17 cellular contexts compared by ENCODE assay signal in genomic region chr1:221574529-221574928, GRCh38.
DNase-seq lines count a peak whose midpoint lies in the region; ATAC-seq and TF ChIP-seq lines count a peak whose summit lies in the region.
"Had no signal": no experiment of that assay in that cellular context is flagged by ENCODE, and none has a peak within 500 bp of the region (broad histone marks: within the 10 kb centered on the region; RNA-seq: fewer than 3 reads in every experiment).

No MANE protein-coding gene starts in this region.

- H3K27me3 Mint-ChIP-seq in endothelial cell (ENCODE audit: unreplicated experiment): no peaks in the 10 kb centered on the region

- peak overlapping the region; percentile 81; the same call in 1 of the 2 replicates for H3K18ac ChIP-seq in IMR-90 (ENCODE audit: low read depth, low read length)

- no peak overlapping the region for H2AFZ ChIP-seq in IMR-90 (replicated peaks; ENCODE audit: low read length, poor library complexity)

- no TSS peak for BruUV-seq in IMR-90 (replicated peaks; lab: Mats Ljungman, UMichigan)

- no peak for TF ChIP-seq RAD21 in IMR-90 (IDR thresholded peaks at IDR 0.05; ENCODE audit: low read length)

- dilution Hi-C loops in IMR-90 (cut with HindIII; ENCODE audit: low sequenced_read_pairs, unreplicated experiment): no loop called here

- no peaks in the 10 kb centered on the region for H3K36me3 Mint-ChIP-seq in endothelial cell (ENCODE audit: low read depth, unreplicated experiment)

- H4K8ac ChIP-seq in IMR-90 (ENCODE audit: low read depth in 2 of 2, low read length in 2 of 2): peak overlapping the region; percentile 25 to 79; a peak in 2 of 4 replicates

- no peaks in the 10 kb centered on the region for H3K27me3 ChIP-seq in IMR-90 (ENCODE audit: control insufficient read depth, insufficient read depth, low read length)
- H3K27me3 ChIP-seq in body of pancreas: no peaks in the 10 kb centered on the region

- no CpG with 5 or more reads among the region's 2 CpGs for WGBS in IMR-90 (ENCODE audit: extremely low coverage in 2 of 2, insufficient read length in 1 of 2), 2 experiments
- WGBS in body of pancreas, 2 donors: 80 to 86% methylated on average over 2 of the region's 2 CpGs

- peak overlapping the region; percentile 57; the same call in 1 of the 2 replicates for H4K5ac ChIP-seq in IMR-90 (ENCODE audit: low read depth, low read length)

- H3K79me1 ChIP-seq in IMR-90 (ENCODE audit: low read depth in 1 of 2, low read length in 2 of 2): no peaks in the 10 kb centered on the region

- CTCF ChIA-PET in IMR-90 (lab: Yijun Ruan, JAX): interaction anchor here (0.6 to 1.5 kb wide), 4 partner anchors 9 to 810 kb away, joined by 3 to 4 read pairs (median 4); no protein-coding TSS in a partner anchor

- peak; percentile 55 for ATAC-seq in IMR-90 (ENCODE audit: low read depth)
- peak; percentile 57 for ATAC-seq in body of pancreas

- H3K4me1 ChIP-seq in IMR-90 (ENCODE audit: control insufficient read depth, insufficient read depth, low read length) (peaks cover 6% of the 10 kb centered on the region), body of pancreas (peaks cover 22% of the 10 kb centered on the region)

- H3K27ac ChIP-seq in IMR-90 (ENCODE audit: insufficient read depth, low read length) (no peak overlapping the region), body of pancreas (peak overlapping the region in 1 of 4 donors; percentile 5)
- H3K27ac ChIP-seq: C4-2B had no signal

- H3K4me3 ChIP-seq in IMR-90 (ENCODE audit: insufficient read depth, low read depth, low read length): no peak overlapping the region
- H3K4me3 ChIP-seq in body of pancreas: no peak overlapping the region

- H3K14ac ChIP-seq in IMR-90 (replicated peaks; ENCODE audit: low read depth, low read length): peak overlapping the region; percentile 55; the same call in 1 of the 2 replicates

- peak overlapping the region; percentile 99 for H2BK120ac ChIP-seq in IMR-90 (ENCODE audit: low read depth, low read length)

- H2AK9ac ChIP-seq in IMR-90 (replicated peaks; ENCODE audit: low read depth, low read length, poor library complexity): no peak overlapping the region

- peak overlapping the region; percentile 95; the same call in 1 of the 2 replicates for H3K4ac ChIP-seq in IMR-90 (ENCODE audit: low read depth, low read length)

- peak overlapping the region; percentile 94 for H2BK20ac ChIP-seq in IMR-90 (ENCODE audit: low read depth, low read length)

- peak overlapping the region; percentile 81; the same call in 1 of the 2 replicates for H3K23ac ChIP-seq in IMR-90 (ENCODE audit: low read depth, low read length)

- TF ChIP-seq CTCF in IMR-90 (conservative IDR thresholded peaks at IDR 0.05; ENCODE audit: low read depth, low read length) (no peak), body of pancreas (IDR thresholded peaks at IDR 0.05) (no peak), endothelial cell (IDR thresholded peaks at IDR 0.05; ENCODE audit: unreplicated experiment) (no peak)

- H3K9me3 ChIP-seq in IMR-90 (ENCODE audit: control insufficient read depth, insufficient read depth, low read length) (no peaks in the 10 kb centered on the region), body of pancreas (no peaks in the 10 kb centered on the region)

- in situ Hi-C loops in IMR-90 (cut with MboI; ENCODE audit: low sequenced_read_pairs): no loop called here

- H3K56ac ChIP-seq in IMR-90 (ENCODE audit: extremely low read depth, insufficient read depth, low read length): no peak overlapping the region; the same call in 1 of the 2 replicates

- peak overlapping the region; percentile 57; the same call in 1 of the 3 replicates for H2BK15ac ChIP-seq in IMR-90 (ENCODE audit: low read depth, low read length)

- no peak overlapping the region for H3K4me3 Mint-ChIP-seq in endothelial cell (ENCODE audit: unreplicated experiment)

- H3K9ac ChIP-seq in IMR-90 (ENCODE audit: low read depth, low read length): no peak overlapping the region

- H3K9me3 Mint-ChIP-seq in endothelial cell (ENCODE audit: unreplicated experiment): no peaks in the 10 kb centered on the region

- H3K36me3 ChIP-seq in IMR-90 (ENCODE audit: control insufficient read depth, insufficient read depth, low read length): no peaks in the 10 kb centered on the region
- H3K36me3 ChIP-seq in body of pancreas (replicated peaks in 1 of 2; ENCODE audit: insufficient read depth in 1 of 2, low read depth in 2 of 2): no peaks in the 10 kb centered on the region

- peak overlapping the region; percentile 20; the same call in 1 of the 2 replicates for H4K91ac ChIP-seq in IMR-90 (ENCODE audit: insufficient read depth, low read depth, low read length)

- peak overlapping the region; percentile 91 for H2BK5ac ChIP-seq in IMR-90 (ENCODE audit: low read depth, low read length, poor library complexity, severe bottlenecking)

- TF ChIP-seq POLR2A in IMR-90 (IDR thresholded peaks at IDR 0.05; ENCODE audit: low read depth, low read length) (no peak), body of pancreas (IDR thresholded peaks at IDR 0.05) (no peak)

- H4K20me1 ChIP-seq in IMR-90 (ENCODE audit: insufficient read depth, low read length): no peaks in the 10 kb centered on the region

- intact Hi-C loops in IMR-90 (cut with micrococcal nuclease): no loop called here
- intact Hi-C loops in body of pancreas (cut with DNase I): no loop called here

- no peaks in the 10 kb centered on the region; the same call in 1 of the 2 replicates for H3K9me1 ChIP-seq in IMR-90 (ENCODE audit: insufficient read depth, low read length)

- DNase-seq in AG08396 (ENCODE audit: low spot score): peak; percentile 17
- DNase-seq in IMR-90: peak; percentile 73
- no peak for DNase-seq in body of pancreas
- DNase-seq in kidney glomerular epithelial cell (lab: John Stamatoyannopoulos, UW): peak; percentile 38
- no peak for DNase-seq in Kasumi-1 (lab: John Stamatoyannopoulos, UW)
- no peak for DNase-seq in NCI-H2227 treated with DMSO at 0.1 percent for 48 hours (lab: John Stamatoyannopoulos, UW)
- no peak for DNase-seq in NOMO-1 (lab: John Stamatoyannopoulos, UW; ENCODE audit: unreplicated experiment in 2 of 2)
- DNase-seq in endothelial cell (ENCODE audit: low spot score): no peak
- DNase-seq: AML-193, DMS79, GDM1, NCI-H1092 treated with DMSO at 0.1 percent for 48 hours, NCI-H146, NCI-H2081, NCI-H2171 treated with DMSO at 0.1 percent for 48 hours, SHP77 had no signal

- H3K4me1 Mint-ChIP-seq in endothelial cell (ENCODE audit: unreplicated experiment): no peaks in the 10 kb centered on the region

- H3K27ac Mint-ChIP-seq in endothelial cell (ENCODE audit: unreplicated experiment): no peak overlapping the region

- peak overlapping the region; percentile 29; the same call in 1 of the 2 replicates for H2AK5ac ChIP-seq in IMR-90 (ENCODE audit: low read depth, low read length)

- H3K4me2 ChIP-seq in IMR-90 (ENCODE audit: low read depth, low read length): peak overlapping the region; percentile 59; the same call in 1 of the 2 replicates

- POLR2A ChIA-PET in IMR-90 (lab: Charles Lee; ENCODE audit: unreplicated experiment): no interaction called here

TF ChIP-seq in IMR-90, 13 proteins besides CTCF, POLR2A, EP300 and RAD21:
- TF ChIP-seq BHLHE40 (IDR thresholded peaks at IDR 0.05; ENCODE audit: low read depth, low read length): peak; percentile 64; the same call in 1 of the 2 replicates
- TF ChIP-seq, protein P1, sequence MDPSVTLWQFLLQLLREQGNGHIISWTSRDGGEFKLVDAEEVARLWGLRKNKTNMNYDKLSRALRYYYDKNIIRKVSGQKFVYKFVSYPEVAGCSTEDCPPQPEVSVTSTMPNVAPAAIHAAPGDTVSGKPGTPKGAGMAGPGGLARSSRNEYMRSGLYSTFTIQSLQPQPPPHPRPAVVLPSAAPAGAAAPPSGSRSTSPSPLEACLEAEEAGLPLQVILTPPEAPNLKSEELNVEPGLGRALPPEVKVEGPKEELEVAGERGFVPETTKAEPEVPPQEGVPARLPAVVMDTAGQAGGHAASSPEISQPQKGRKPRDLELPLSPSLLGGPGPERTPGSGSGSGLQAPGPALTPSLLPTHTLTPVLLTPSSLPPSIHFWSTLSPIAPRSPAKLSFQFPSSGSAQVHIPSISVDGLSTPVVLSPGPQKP (IDR thresholded peaks at IDR 0.05; ENCODE audit: borderline replicate concordance, low read depth, low read length): no peak

Comparison
In these comparisons a context has a peak if more than half of its experiments do, and no peak if none do; other contexts are left out.
1. DNase-seq: peak in AG08396 (single experiment), IMR-90 (single experiment) and kidney glomerular epithelial cell (single experiment); none in body of pancreas (0 of 4), Kasumi-1 (0 of 2), NCI-H2227 treated with DMSO at 0.1 percent for 48 hours (single experiment), NOMO-1 (0 of 2) and endothelial cell (single experiment).